ENCODE assay signal across 8 cellular contexts in genomic region chr2:110885256-110885655, GRCh38.
"Had no signal": no experiment of that assay in that cellular context is flagged by ENCODE, and none has a peak within 500 bp of the region (broad histone marks: within the 10 kb centered on the region; RNA-seq: fewer than 3 reads in every experiment).

No MANE protein-coding gene starts in this region.

- FAIRE-seq: G401.6, GM12878, GM12891, GM12892, GM18507, GM19239 had no signal

- H3K4me3 ChIP-seq: GM12878 had no signal

- ATAC-seq: GM12878 had no signal

- DNase-seq: GDM1, GF-D8 had no signal
